ENCODE assay signal across 8 cellular contexts in the genomic region with DNA sequence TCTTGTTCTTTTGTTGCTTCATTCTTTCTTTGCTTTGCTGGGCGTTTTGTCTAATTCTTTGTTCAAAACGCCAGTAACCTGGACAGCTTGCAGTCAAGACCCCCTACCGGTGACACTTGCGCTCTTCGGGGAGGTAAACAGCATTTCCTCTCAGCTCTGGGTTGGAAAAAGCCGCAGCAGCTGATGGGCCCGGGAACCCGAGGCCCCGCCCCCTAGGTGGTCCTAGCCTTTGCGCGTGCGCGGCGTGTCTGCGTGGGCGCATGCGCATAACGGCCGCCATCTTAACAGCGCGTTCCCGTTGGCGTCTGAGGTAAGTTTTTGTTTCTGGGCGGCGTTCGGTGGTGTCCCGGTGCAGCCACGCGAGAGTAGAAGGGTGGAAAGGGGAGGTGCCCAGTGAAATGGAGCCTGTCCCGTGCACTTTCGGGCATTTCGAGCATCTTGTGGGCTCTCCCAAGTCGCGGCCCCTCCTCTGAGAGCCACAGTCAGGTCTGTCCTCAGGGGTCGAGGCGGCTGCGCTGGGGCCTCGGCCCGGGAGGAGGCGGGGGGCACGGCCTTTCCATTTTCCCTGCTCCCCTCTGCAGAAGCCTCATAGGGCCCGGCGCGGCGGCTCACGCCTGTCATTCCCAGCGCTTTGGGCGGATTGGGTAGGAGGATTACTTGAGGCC. TPM values are rescaled to one million over a fixed set of nuclear protein-coding genes. Genes with fewer than 3 reads are reported as not detected.
DNase-seq lines count a peak whose midpoint lies in the region; ATAC-seq and TF ChIP-seq lines count a peak whose summit lies in the region.

Gene ZNF559, plus strand, starts transcription at position 261 of the 665 bp plus-strand sequence. CDS start 14,371 bp downstream, outside the sequence.

- no peaks in the 10 kb centered on the region for H3K27me3 ChIP-seq in CD4-positive, alpha-beta memory T cell (ENCODE audit: insufficient read depth, low read length)
- H3K27me3 ChIP-seq in duodenal mucosa (ENCODE audit: control insufficient read depth in 1 of 2, insufficient read depth in 2 of 2, low read length in 2 of 2) (no peaks in the 10 kb centered on the region), lower lobe of right lung (ENCODE audit: low read depth) (no peaks in the 10 kb centered on the region)

- H3K9me3 Mint-ChIP-seq in CD4-positive, alpha-beta memory T cell: peaks cover 2 to 61% (median 42%) of the 10 kb centered on the region in 8 donors
- H3K9me3 Mint-ChIP-seq in activated CD4-positive, alpha-beta memory T cell treated with anti-CD3 and anti-CD28 coated beads for 36 hours: peaks cover 54% of the 10 kb centered on the region

- peak; percentile 95 to 98 (median 97) for DNase-seq in CD4-positive, alpha-beta memory T cell
- DNase-seq in NCI-H774 (lab: John Stamatoyannopoulos, UW): peak; percentile 92
- DNase-seq in activated CD4-positive, alpha-beta memory T cell treated with anti-CD3 and anti-CD28 coated beads for 36 hours: peak; percentile 98
- DNase-seq in lower lobe of right lung: peak; percentile 94
- peak; percentile 89 to 97 (median 97) for DNase-seq in stimulated activated CD4-positive, alpha-beta T cell treated with anti-CD3 and anti-CD28 coated beads, TNF-alpha, amount 100 ng/mL, for 1 hour (ENCODE audit: low read depth in 3 of 3, low spot score in 1 of 3)

- peak within 1 kb of the TSS; percentile 88 to 98 (median 95) for H3K4me3 Mint-ChIP-seq in CD4-positive, alpha-beta memory T cell
- H3K4me3 Mint-ChIP-seq in activated CD4-positive, alpha-beta memory T cell treated with anti-CD3 and anti-CD28 coated beads for 36 hours: peak within 1 kb of the TSS; percentile 83

- H3K36me3 ChIP-seq in CD4-positive, alpha-beta memory T cell (ENCODE audit: insufficient read depth, low read length): no peaks in the 10 kb centered on the region
- H3K36me3 ChIP-seq in duodenal mucosa (ENCODE audit: control insufficient read depth in 1 of 2, insufficient read depth in 2 of 2, low read length in 2 of 2) (peaks cover 0 to 10% of the 10 kb centered on the region in 2 donors), lower lobe of right lung (no peaks in the 10 kb centered on the region)

- POLR2A ChIA-PET in CD4-positive, alpha-beta memory T cell (lab: Charles Lee; ENCODE audit: partially characterized antibody): interaction anchor here (0.7 to 3.6 kb wide), 5 partner anchors 14 to 444 kb away, joined by 3 to 30 read pairs (median 3); partner anchors contain the start of genes ZNF699 and ZNF846
- POLR2A ChIA-PET in activated CD4-positive, alpha-beta memory T cell treated with anti-CD3 and anti-CD28 coated beads for 36 hours (lab: Charles Lee): interaction anchor here (1.0 to 1.3 kb wide), 2 partner anchors 11 to 15 kb away, joined by 3 read pairs; partner anchors contain the start of gene ZNF699

- H3K4me3 ChIP-seq in CD4-positive, alpha-beta memory T cell (ENCODE audit: low read length in 2 of 2): peak within 1 kb of the TSS; percentile 62 to 83
- peak within 1 kb of the TSS; percentile 85 to 88 for H3K4me3 ChIP-seq in duodenal mucosa (ENCODE audit: low read depth in 1 of 2, low read length in 2 of 2)
- H3K4me3 ChIP-seq in lower lobe of right lung: peak within 1 kb of the TSS; percentile 87

- peak; percentile 30 for TF ChIP-seq CTCF in lower lobe of right lung (IDR thresholded peaks at IDR 0.05)

- peaks cover 45 to 46% of the 10 kb centered on the region in 2 donors for H3K36me3 Mint-ChIP-seq in CD4-positive, alpha-beta memory T cell
- peaks cover 48% of the 10 kb centered on the region for H3K36me3 Mint-ChIP-seq in activated CD4-positive, alpha-beta memory T cell treated with anti-CD3 and anti-CD28 coated beads for 36 hours

- intact Hi-C loops in CD4-positive, alpha-beta memory T cell (cut with micrococcal nuclease): loop anchor here (1.0 to 10.0 kb wide), 3 partner anchors 15 to 489 kb away; partner anchors contain the start of genes MBD3L1, ZNF266, ZNF558 and ZNF699
- intact Hi-C loops in activated CD4-positive, alpha-beta memory T cell treated with anti-CD3 and anti-CD28 coated beads for 36 hours (cut with micrococcal nuclease): loop anchor here (1.0 to 5.0 kb wide), 4 partner anchors 14 to 468 kb away; partner anchors contain the start of genes ZNF121 and ZNF317
- intact Hi-C loops in lower lobe of right lung (cut with DNase I): no loop called here

- peak within 1 kb of the TSS; percentile 55 to 58 for H3K9ac ChIP-seq in duodenal mucosa (ENCODE audit: low read depth in 1 of 2, low read length in 2 of 2)

- H3K27ac ChIP-seq in CD4-positive, alpha-beta memory T cell (ENCODE audit: low read depth, low read length): peak within 1 kb of the TSS; percentile 67
- peak within 1 kb of the TSS; percentile 79 for H3K27ac ChIP-seq in duodenal mucosa (ENCODE audit: low read depth, low read length)
- peak within 1 kb of the TSS; percentile 87 for H3K27ac ChIP-seq in lower lobe of right lung

- ATAC-seq in GM19397 (IDR thresholded peaks at IDR 0.05; ENCODE audit: unreplicated experiment) (peak; percentile 96), HG03565 (IDR thresholded peaks at IDR 0.05; ENCODE audit: unreplicated experiment) (peak; percentile 89), lower lobe of right lung (peak; percentile 99)

- peaks cover 20% of the 10 kb centered on the region for H3K4me1 ChIP-seq in CD4-positive, alpha-beta memory T cell (ENCODE audit: insufficient read depth, low read length)
- H3K4me1 ChIP-seq in duodenal mucosa (ENCODE audit: control insufficient read depth in 1 of 2, insufficient read depth in 2 of 2, low read length in 2 of 2) (peaks cover 0 to 12% of the 10 kb centered on the region in 2 donors), lower lobe of right lung (peaks cover 11% of the 10 kb centered on the region)

- CTCF ChIA-PET in CD4-positive, alpha-beta memory T cell (lab: Charles Lee; ENCODE audit: partially characterized antibody): interaction anchor here (1.0 to 2.8 kb wide), 3 partner anchors 10 to 16 kb away, joined by 4 to 23 read pairs (median 4); partner anchors contain the start of gene ZNF699
- CTCF ChIA-PET in activated CD4-positive, alpha-beta memory T cell treated with anti-CD3 and anti-CD28 coated beads for 36 hours (lab: Charles Lee): interaction anchor here (1.0 to 2.6 kb wide), 2 partner anchors 14 to 119 kb away, joined by 3 to 14 read pairs; partner anchors contain the start of gene ZNF699

- peaks cover 18 to 39% (median 22%) of the 10 kb centered on the region in 4 donors for H3K4me1 Mint-ChIP-seq in CD4-positive, alpha-beta memory T cell
- peaks cover 24% of the 10 kb centered on the region for H3K4me1 Mint-ChIP-seq in activated CD4-positive, alpha-beta memory T cell treated with anti-CD3 and anti-CD28 coated beads for 36 hours (ENCODE audit: low read depth)

- H3K9me3 ChIP-seq in CD4-positive, alpha-beta memory T cell (ENCODE audit: control insufficient read depth in 1 of 2, low read length in 2 of 2): peaks cover 0 to 10% of the 10 kb centered on the region in 2 donors
- H3K9me3 ChIP-seq in duodenal mucosa (ENCODE audit: control insufficient read depth in 1 of 2, low read length in 2 of 2): peaks cover 25 to 33% of the 10 kb centered on the region in 2 donors
- peaks cover 44% of the 10 kb centered on the region for H3K9me3 ChIP-seq in lower lobe of right lung

- no peaks in the 10 kb centered on the region for H3K27me3 Mint-ChIP-seq in CD4-positive, alpha-beta memory T cell
- H3K27me3 Mint-ChIP-seq in activated CD4-positive, alpha-beta memory T cell treated with anti-CD3 and anti-CD28 coated beads for 36 hours: no peaks in the 10 kb centered on the region

- H3K27ac Mint-ChIP-seq in CD4-positive, alpha-beta memory T cell: peak within 1 kb of the TSS; percentile 91 to 97 (median 97)
- peak within 1 kb of the TSS; percentile 92 for H3K27ac Mint-ChIP-seq in activated CD4-positive, alpha-beta memory T cell treated with anti-CD3 and anti-CD28 coated beads for 36 hours

RNA-seq across cellular contexts. Expression of gene ZNF559, which starts in this region (rescaled TPM):
- total RNA-seq in CD4-positive, alpha-beta memory T cell: 10 to 100 TPM; 47.4 to 53.5 TPM
- polyA plus RNA-seq in CD4-positive, alpha-beta memory T cell: 10 to 100 TPM; 30.1 to 38.5 TPM
- 1 to 10 TPM; 8.0 to 9.4 TPM for total RNA-seq in activated CD4-positive, alpha-beta memory T cell treated with anti-CD3 and anti-CD28 coated beads for 36 hours
- total RNA-seq in lower lobe of right lung: 20.2 TPM

Comparison
In these comparisons a context has a peak if more than half of its experiments do, and no peak if none do; other contexts are left out.
1. Peak in every context shown above with its lines: DNase-seq, ATAC-seq, H3K4me3 ChIP-seq and H3K27ac ChIP-seq.